ENCODE assay signal across 10 cellular contexts in genomic region chr15:78316211-78317077, GRCh38. TPM values are rescaled to one million over a fixed set of nuclear protein-coding genes. Genes with fewer than 3 reads are reported as not detected.
DNase-seq lines count a peak whose midpoint lies in the region; ATAC-seq, FAIRE-seq and TF ChIP-seq lines count a peak whose summit lies in the region.
"Had no signal": no experiment of that assay in that cellular context is flagged by ENCODE, and none has a peak within 500 bp of the region (broad histone marks: within the 10 kb centered on the region; RNA-seq: fewer than 3 reads in every experiment).

No MANE protein-coding gene starts in this region.

- in situ Hi-C loops in K562 (cut with MboI) = loop anchor here (10.0 kb wide), 2 partner anchors 168 to 398 kb away; no protein-coding TSS in a partner anchor

- no peak for TF ChIP-seq RAD21 in K562 (CRISPR knock-in tag; conservative IDR thresholded peaks at IDR 0.05 in 1 of 2, IDR thresholded peaks at IDR 0.05 in 1 of 2)

- no peaks in the 10 kb centered on the region for H3K36me3 ChIP-seq in K562 (ENCODE audit: control insufficient read depth, insufficient read depth, low read length)
- H3K36me3 ChIP-seq in mucosa of descending colon (ENCODE audit: low read depth) = no peaks in the 10 kb centered on the region
- no peaks in the 10 kb centered on the region for H3K36me3 ChIP-seq in left lung
- H3K36me3 ChIP-seq: brain microvascular endothelial cell had no signal

- H3K9me3 ChIP-seq in K562 (replicated peaks; ENCODE audit: control insufficient read depth, insufficient read depth, low read depth, low read length) = no peaks in the 10 kb centered on the region
- no peaks in the 10 kb centered on the region for H3K9me3 ChIP-seq in mucosa of descending colon
- H3K9me3 ChIP-seq in left lung = no peaks in the 10 kb centered on the region

- TF ChIP-seq POLR2A in K562 (conservative IDR thresholded peaks at IDR 0.05) = no peak

- peak overlapping the region; percentile 88 for H2AFZ ChIP-seq in K562 (ENCODE audit: low read depth, low read length)

- H3K27ac ChIP-seq in K562 (ENCODE audit: extremely low read depth, low read depth, low read length) = no peak overlapping the region
- no peak overlapping the region for H3K27ac ChIP-seq in left lung
- H3K27ac ChIP-seq: brain microvascular endothelial cell had no signal

- WGBS in K562 (ENCODE audit: insufficient coverage, low coverage, missing lambda C conversion rate) = 45% methylated on average over 18 of the region's 19 CpGs

- H3K4me3 ChIP-seq in K562 (no peak overlapping the region), mucosa of descending colon (no peak overlapping the region), left lung (no peak overlapping the region)

- intact Hi-C loops in K562 (cut with micrococcal nuclease) = no loop called here
- intact Hi-C loops in mucosa of descending colon (cut with DNase I, micrococcal nuclease) = loop anchor here in 1 of 2 donors (5.0 kb wide), 1 partner anchor 106 kb away; no protein-coding TSS in a partner anchor
- intact Hi-C loops in left lung (cut with DNase I) = no loop called here

- H3K9ac ChIP-seq in K562 (ENCODE audit: insufficient read depth in 1 of 2, low read depth in 2 of 2, low read length in 2 of 2) = peak overlapping the region; percentile 10 to 81; a peak in 3 of 4 replicates

- CTCF ChIA-PET in K562 (lab: Yijun Ruan, JAX; ENCODE audit: low intra/inter-chr PET ratio) = no interaction called here

- no peaks in the 10 kb centered on the region for H4K20me1 ChIP-seq in K562 (replicated peaks; ENCODE audit: control insufficient read depth, insufficient read depth, low read length)

- H3K79me2 ChIP-seq in K562 (ENCODE audit: control insufficient read depth, insufficient read depth, low read length) = no peaks in the 10 kb centered on the region

- POLR2A ChIA-PET in K562 (lab: Yijun Ruan, JAX) = interaction anchor here (1.2 to 2.1 kb wide), 3 partner anchors 17 to 122 kb away, joined by 4 to 7 read pairs (median 4); partner anchors contain the start of genes IREB2 and SKIC8

- no peak for TF ChIP-seq EP300 in K562 (IDR thresholded peaks at IDR 0.05; ENCODE audit: low read length)

- ATAC-seq in HG02678 (IDR thresholded peaks at IDR 0.05; ENCODE audit: unreplicated experiment) (peak; percentile 52), K562 (peak; percentile 13), mucosa of descending colon (peak; percentile 90), left lung (no peak), HG03460 (IDR thresholded peaks at IDR 0.05; ENCODE audit: unreplicated experiment) (no peak)

- H3K9me1 ChIP-seq in K562 (ENCODE audit: control insufficient read depth, insufficient read depth, low read length) = peaks cover 7% of the 10 kb centered on the region

- H3K4me1 ChIP-seq in K562 (replicated peaks in 1 of 2; ENCODE audit: control insufficient read depth in 2 of 2, insufficient read depth in 2 of 2, low read length in 2 of 2) (peaks cover 9 to 17% of the 10 kb centered on the region in 2 experiments; a peak in 4 of 5 replicates), mucosa of descending colon (ENCODE audit: low read depth) (peaks cover 14% of the 10 kb centered on the region), left lung (no peaks in the 10 kb centered on the region)

- DNase-seq in Ammon's horn (ENCODE audit: low spot score) (peak; percentile 90), K562 (ENCODE audit: extremely low read depth in 1 of 4, low spot score in 3 of 4) (peak in 1 of 4 experiments; percentile 38), mucosa of descending colon (peak in 2 of 3 donors; percentile 68 to 93), left lung (no peak), NCI-H128 (lab: John Stamatoyannopoulos, UW; ENCODE audit: unreplicated experiment) (no peak)
- no peak for DNase-seq in activated CD4-positive, CD25-positive, alpha-beta regulatory T cell (lab: John Stamatoyannopoulos, UW)
- DNase-seq: activated CD4-positive, alpha-beta memory T cell treated with anti-CD3 and anti-CD28 coated beads, Interleukin-2, amount 10 ng/mL, durations not matched to agents 7 days and 5 days; brain microvascular endothelial cell had no signal

- peak; percentile 60 for FAIRE-seq in K562 (lab: Jason Lieb, UNC)

- H3K27me3 ChIP-seq in K562 (ENCODE audit: control insufficient read depth in 2 of 2, insufficient read depth in 2 of 2, low read length in 2 of 2) = no peaks in the 10 kb centered on the region
- no peaks in the 10 kb centered on the region for H3K27me3 ChIP-seq in left lung
- H3K27me3 ChIP-seq: brain microvascular endothelial cell had no signal

- BruUV-seq in K562 (replicated peaks; lab: Mats Ljungman, UMichigan) = no TSS peak

- no peak for TF ChIP-seq CTCF in K562 (IDR thresholded peaks at IDR 0.05 in 2 of 3, conservative IDR thresholded peaks at IDR 0.05 in 1 of 3; ENCODE audit: insufficient read depth in 2 of 3, low read depth in 1 of 3, low read length in 3 of 3)
- no peak for TF ChIP-seq CTCF in mucosa of descending colon (IDR thresholded peaks at IDR 0.05)
- no peak for TF ChIP-seq CTCF in left lung (IDR thresholded peaks at IDR 0.05)

- peak overlapping the region; percentile 34; the same call in 1 of the 2 replicates for H3K4me2 ChIP-seq in K562 (ENCODE audit: insufficient read depth, low read length)

TF ChIP-seq in K562, 482 proteins besides CTCF, POLR2A, EP300 and RAD21:
- no peak for TF ChIP-seq NR3C1 (CRISPR knock-in tag; IDR thresholded peaks at IDR 0.05)
- TF ChIP-seq NFIC (IDR thresholded peaks at IDR 0.05) = peak; percentile 42
- no peak for TF ChIP-seq ERF (CRISPR knock-in tag; IDR thresholded peaks at IDR 0.05)

RNA-seq across cellular contexts. Expression of gene SKIC8, which starts 17.0 kb away (rescaled TPM):
- total RNA-seq in K562 (2011; cell fraction: chromatin; rRNA removed; ENCODE audit: low replicate concordance) = 61.2 and 107 TPM in 2 replicates
- total RNA-seq in K562 (2011; cell fraction: nucleolus; rRNA removed) = 40.1 and 43.9 TPM in 2 replicates
- total RNA-seq in K562 (2011; cell fraction: nucleoplasm; rRNA removed) = 76.0 and 92.8 TPM in 2 replicates
- total RNA-seq in K562 (2014; rRNA removed) (99.3 and 118 TPM in 2 replicates), K562 (2014; rRNA removed; fragmentation: Illumina TruSeq; extraction: Trizol) (139 and 146 TPM in 2 replicates), K562 (2015; rRNA removed; fragmentation: Illumina TruSeq; extraction: Trizol) (152 and 164 TPM in 2 replicates), K562 (2021) (79.5 and 87.3 TPM in 2 replicates), mucosa of descending colon (10 to 100 TPM; 35.4 to 41.7 (median 37.6) TPM), left lung (10 to 100 TPM; 36.1 to 42.2 TPM)
- polyA plus RNA-seq in K562 (2011; rRNA removed) (158 and 224 TPM in 2 replicates), K562 (2014; fragmentation: Illumina TruSeq; extraction: Trizol) (124 and 127 TPM in 2 replicates), K562 (2014; fragmentation: Nextera tagmentation; extraction: Ambion mirVana) (100 to 1,000 TPM; 352 to 389 TPM), K562 (2014; rRNA removed) (140 and 168 TPM in 2 replicates)
- 108 and 162 TPM in 2 replicates for polyA plus RNA-seq in K562 (2011; cell fraction: cytosol; rRNA removed)
- polyA plus RNA-seq in K562 (2011; cell fraction: nucleus; rRNA removed) = 96.8 and 114 TPM in 2 replicates
- 60.8 and 135 TPM in 2 replicates for polyA plus RNA-seq in K562 (2012)
- polyA minus RNA-seq in K562 (2011; rRNA and poly(A)+ RNA removed) = 124 and 180 TPM in 2 replicates
- polyA minus RNA-seq in K562 (2011; cell fraction: cytosol; rRNA and poly(A)+ RNA removed) = 51.6 and 80.3 TPM in 2 replicates
- 30.0 and 50.1 TPM in 2 replicates for polyA minus RNA-seq in K562 (2011; cell fraction: nucleus; rRNA and poly(A)+ RNA removed)

RNA-seq across cellular contexts. Expression of gene CRABP1, which starts 23.7 kb away (rescaled TPM):
- not detected in 2 replicates for total RNA-seq in K562 (2011; cell fraction: chromatin; rRNA removed; ENCODE audit: low replicate concordance)
- total RNA-seq in K562 (2011; cell fraction: nucleolus; rRNA removed) = not detected in 2 replicates
- not detected in 2 replicates for total RNA-seq in K562 (2011; cell fraction: nucleoplasm; rRNA removed)
- total RNA-seq in K562 (2014; rRNA removed) (not detected in 2 replicates), K562 (2014; rRNA removed; fragmentation: Illumina TruSeq; extraction: Trizol) (not detected in 2 replicates), K562 (2015; rRNA removed; fragmentation: Illumina TruSeq; extraction: Trizol) (not detected in 2 replicates), K562 (2021) (0.40 and 0.60 TPM in 2 replicates), mucosa of descending colon (1 to 10 TPM in 2 of 3 donors, under 1 TPM in 1; 0.67 to 6.2 (median 2.4) TPM), left lung (not detected)
- polyA plus RNA-seq in K562 (2011; rRNA removed) (not detected in 2 replicates), K562 (2014; fragmentation: Illumina TruSeq; extraction: Trizol) (not detected in 2 replicates), K562 (2014; fragmentation: Nextera tagmentation; extraction: Ambion mirVana) (not detected), K562 (2014; rRNA removed) (not detected in 2 replicates)
- polyA plus RNA-seq in K562 (2011; cell fraction: cytosol; rRNA removed) = not detected in 2 replicates
- polyA plus RNA-seq in K562 (2011; cell fraction: nucleus; rRNA removed) = not detected in 2 replicates
- not detected in 2 replicates for polyA plus RNA-seq in K562 (2012)
- not detected in 2 replicates for polyA minus RNA-seq in K562 (2011; rRNA and poly(A)+ RNA removed)
- not detected in 2 replicates for polyA minus RNA-seq in K562 (2011; cell fraction: cytosol; rRNA and poly(A)+ RNA removed)
- not detected in 2 replicates for polyA minus RNA-seq in K562 (2011; cell fraction: nucleus; rRNA and poly(A)+ RNA removed)
- total RNA-seq: activated CD4-positive, alpha-beta memory T cell treated with anti-CD3 and anti-CD28 coated beads, Interleukin-2, amount 10 ng/mL, durations not matched to agents 7 days and 5 days had no signal

RNA-seq across cellular contexts. Expression of gene DNAJA4, which starts 52.1 kb away (rescaled TPM):
- 0.12 and 0.23 TPM in 2 replicates for total RNA-seq in K562 (2011; cell fraction: chromatin; rRNA removed; ENCODE audit: low replicate concordance)
- total RNA-seq in K562 (2011; cell fraction: nucleolus; rRNA removed) = 0.33 TPM in 1 of 2 replicates, not detected in the other
- total RNA-seq in K562 (2011; cell fraction: nucleoplasm; rRNA removed) = 0.15 TPM in 1 of 2 replicates, not detected in the other
- total RNA-seq in K562 (2014; rRNA removed) = not detected in 2 replicates
- 0.11 TPM in 1 of 2 replicates, not detected in the other for total RNA-seq in K562 (2014; rRNA removed; fragmentation: Illumina TruSeq; extraction: Trizol)
- total RNA-seq in K562 (2015; rRNA removed; fragmentation: Illumina TruSeq; extraction: Trizol) = 0.08 TPM in 1 of 2 replicates, not detected in the other
- 0.16 and 0.25 TPM in 2 replicates for total RNA-seq in K562 (2021)
- polyA plus RNA-seq in K562 (2011; rRNA removed) = 0.05 and 0.15 TPM in 2 replicates
- 0.03 TPM in 1 of 2 replicates, not detected in the other for polyA plus RNA-seq in K562 (2011; cell fraction: cytosol; rRNA removed)
- polyA plus RNA-seq in K562 (2011; cell fraction: nucleus; rRNA removed) = 0.28 and 0.50 TPM in 2 replicates
- polyA plus RNA-seq in K562 (2012) = 0.33 and 0.56 TPM in 2 replicates
- polyA plus RNA-seq in K562 (2014; fragmentation: Illumina TruSeq; extraction: Trizol) = not detected in 2 replicates
- polyA plus RNA-seq in K562 (2014; fragmentation: Nextera tagmentation; extraction: Ambion mirVana) = 1 to 10 TPM in 1 of 2 experiments, under 1 TPM in 1; 0.56 to 1.0 TPM
- polyA plus RNA-seq in K562 (2014; rRNA removed) = 0.09 TPM in 1 of 2 replicates, not detected in the other
- polyA minus RNA-seq in K562 (2011; rRNA and poly(A)+ RNA removed) = 0.21 TPM in 1 of 2 replicates, not detected in the other
- polyA minus RNA-seq in K562 (2011; cell fraction: cytosol; rRNA and poly(A)+ RNA removed) = 1.1 and 3.1 TPM in 2 replicates
- polyA minus RNA-seq in K562 (2011; cell fraction: nucleus; rRNA and poly(A)+ RNA removed) = 0.11 and 0.40 TPM in 2 replicates
- total RNA-seq in mucosa of descending colon = 10 to 100 TPM; 33.8 to 52.8 (median 43.5) TPM
- total RNA-seq in left lung = 10 to 100 TPM; 17.2 to 22.3 TPM

Comparison
In these comparisons a context has a peak if more than half of its experiments do, and no peak if none do; other contexts are left out.
1. DNase-seq: peak in Ammon's horn (single experiment) and mucosa of descending colon (2 of 3); none in left lung (0 of 2), NCI-H128 (single experiment) and activated CD4-positive, CD25-positive, alpha-beta regulatory T cell (0 of 4).
2. ATAC-seq: peak in HG02678 (single experiment), K562 (single experiment) and mucosa of descending colon (single experiment); none in left lung (single experiment) and HG03460 (single experiment).
3. RNA of gene DNAJA4, which starts 52.1 kb away (total RNA-seq): 33.8 to 52.8 TPM in mucosa of descending colon and 17.2 to 22.3 TPM in left lung; 0.08 to 0.33 TPM in K562; every median in the first group is over 10 times any median in the second.